8 cellular contexts compared by ENCODE assay signal in the genomic region with DNA sequence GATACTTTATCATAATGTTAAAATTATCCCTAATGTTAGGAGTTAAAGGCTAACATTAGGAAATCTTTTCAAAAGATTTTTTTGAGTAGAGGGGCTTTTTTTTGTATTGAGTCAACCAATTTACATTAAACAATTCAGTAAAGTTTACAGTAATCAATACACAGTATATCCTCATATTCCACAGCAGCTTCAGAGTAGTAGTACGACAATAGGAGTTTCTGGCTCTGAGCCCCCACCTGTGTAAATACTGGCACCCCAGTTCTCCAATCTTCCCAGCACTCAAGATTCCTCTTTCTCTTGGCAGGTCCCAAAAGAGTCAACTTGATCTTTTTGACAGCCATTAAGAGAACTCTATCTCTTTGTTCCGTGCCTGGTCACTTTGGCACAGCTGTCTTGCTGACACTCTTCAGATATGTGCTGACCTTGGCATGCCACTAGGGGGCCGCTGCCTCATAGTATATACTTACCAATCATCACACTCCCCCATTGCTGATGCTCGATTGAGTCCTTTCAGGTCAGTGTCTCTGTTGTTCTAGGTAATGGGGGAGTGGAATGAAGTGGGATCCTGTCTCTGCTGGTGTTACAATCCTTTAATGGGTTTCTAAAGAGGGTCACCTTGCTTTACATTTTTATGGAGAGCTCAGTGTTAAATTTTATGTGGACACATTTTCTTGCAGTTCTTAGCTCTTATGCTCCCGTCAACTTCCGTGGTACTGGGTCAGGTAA. TPM values are rescaled to one million over a fixed set of nuclear protein-coding genes. Genes with fewer than 3 reads are reported as not detected.
A peak's percentile ranks its signal among the peaks of the same experiment; 100 is the strongest.
DNase-seq lines count a peak whose midpoint lies in the region; ATAC-seq, FAIRE-seq and TF ChIP-seq lines count a peak whose summit lies in the region.

No MANE protein-coding gene starts in this region.

- ATAC-seq in psoas muscle: peak; percentile 94 to 99 (median 96)

- peaks cover 4% of the 10 kb centered on the region for H3K27me3 Mint-ChIP-seq in activated naive CD4-positive, alpha-beta T cell treated with anti-CD3 and anti-CD28 coated beads, Interleukin-2, amount 10 ng/mL, durations not matched to agents 7 days and 5 days

- H3K4me1 Mint-ChIP-seq in activated naive CD4-positive, alpha-beta T cell treated with anti-CD3 and anti-CD28 coated beads, Interleukin-2, amount 10 ng/mL, durations not matched to agents 7 days and 5 days: peaks cover 7% of the 10 kb centered on the region

- H3K4me3 Mint-ChIP-seq in activated naive CD4-positive, alpha-beta T cell treated with anti-CD3 and anti-CD28 coated beads, Interleukin-2, amount 10 ng/mL, durations not matched to agents 7 days and 5 days: no peak overlapping the region

- no peak overlapping the region for H3K27ac ChIP-seq in cardiac muscle cell
- no peak overlapping the region for H3K27ac ChIP-seq in psoas muscle

- peaks cover 9% of the 10 kb centered on the region for H3K4me1 ChIP-seq in cardiac muscle cell (ENCODE audit: low read depth)
- H3K4me1 ChIP-seq in psoas muscle: no peaks in the 10 kb centered on the region

- in situ Hi-C loops in SK-MEL-5 (cut with HindIII; ENCODE audit: low pct_unique_long_range_greater_than_20kb, low sequenced_read_pairs): no loop called here

- no peak for TF ChIP-seq POLR2A in H54 (IDR thresholded peaks at IDR 0.05; ENCODE audit: low read depth, low read length)

- no peak overlapping the region for H3K27ac Mint-ChIP-seq in activated naive CD4-positive, alpha-beta T cell treated with anti-CD3 and anti-CD28 coated beads, Interleukin-2, amount 10 ng/mL, durations not matched to agents 7 days and 5 days

- DNase-seq in GM06990 (ENCODE audit: extremely low read depth, insufficient read length) (peak; percentile 20), H4 (ENCODE audit: low spot score) (peak; percentile 49), LNCaP clone FGC (ENCODE audit: low read depth) (peak; percentile 63), SK-MEL-5 (ENCODE audit: low read depth, low spot score) (peak; percentile 76), cardiac muscle cell (ENCODE audit: low read depth in 1 of 2, low spot score in 1 of 2) (peak; percentile 74 to 81), psoas muscle (peak; percentile 70 to 85), H54 (ENCODE audit: insufficient read length, low spot score) (no peak)
- DNase-seq in activated naive CD4-positive, alpha-beta T cell treated with anti-CD3 and anti-CD28 coated beads, Interleukin-2, amount 10 ng/mL, durations not matched to agents 7 days and 5 days: peak; percentile 82

- no peaks in the 10 kb centered on the region for H3K9me3 Mint-ChIP-seq in activated naive CD4-positive, alpha-beta T cell treated with anti-CD3 and anti-CD28 coated beads, Interleukin-2, amount 10 ng/mL, durations not matched to agents 7 days and 5 days

- CTCF ChIA-PET in activated naive CD4-positive, alpha-beta T cell treated with anti-CD3 and anti-CD28 coated beads, Interleukin-2, amount 10 ng/mL, durations not matched to agents 7 days and 5 days (lab: Charles Lee): interaction anchor here (0.7 to 7.9 kb wide), 40 partner anchors 9 to 238 kb away, joined by 3 to 130 read pairs (median 4); a partner anchor contains a TSS

- no peaks in the 10 kb centered on the region for H3K27me3 ChIP-seq in GM06990 (replicated peaks; ENCODE audit: control insufficient read depth, insufficient read depth, low read length)
- H3K27me3 ChIP-seq in cardiac muscle cell: no peaks in the 10 kb centered on the region
- H3K27me3 ChIP-seq in psoas muscle (ENCODE audit: insufficient read depth in 3 of 3, low read length in 2 of 3): no peaks in the 10 kb centered on the region

- H3K9me3 ChIP-seq in cardiac muscle cell (ENCODE audit: low read depth) (no peaks in the 10 kb centered on the region), psoas muscle (no peaks in the 10 kb centered on the region)

- no peak overlapping the region for H3K4me3 ChIP-seq in GM06990 (replicated peaks; ENCODE audit: low read depth, low read length)
- H3K4me3 ChIP-seq in LNCaP clone FGC (ENCODE audit: low read depth, low read length): no peak overlapping the region
- H3K4me3 ChIP-seq in cardiac muscle cell: no peak overlapping the region
- H3K4me3 ChIP-seq in psoas muscle: no peak overlapping the region

- TF ChIP-seq CTCF in GM06990 (IDR thresholded peaks at IDR 0.05; ENCODE audit: insufficient read depth, low read length, poor library complexity, severe bottlenecking): peak; percentile 94
- peak; percentile 88 for TF ChIP-seq CTCF in LNCaP clone FGC (IDR thresholded peaks at IDR 0.05; ENCODE audit: control insufficient read depth, extremely low read depth, insufficient read depth)
- TF ChIP-seq CTCF in cardiac muscle cell (IDR thresholded peaks at IDR 0.05; ENCODE audit: low read depth, low read length): peak; percentile 93
- TF ChIP-seq CTCF in psoas muscle (IDR thresholded peaks at IDR 0.05): peak; percentile 80

- H3K36me3 ChIP-seq in GM06990 (ENCODE audit: control insufficient read depth, insufficient read depth, low read length) (no peaks in the 10 kb centered on the region), cardiac muscle cell (no peaks in the 10 kb centered on the region), psoas muscle (ENCODE audit: insufficient read depth in 1 of 2, low read depth in 1 of 2) (no peaks in the 10 kb centered on the region)

- H3K36me3 Mint-ChIP-seq in activated naive CD4-positive, alpha-beta T cell treated with anti-CD3 and anti-CD28 coated beads, Interleukin-2, amount 10 ng/mL, durations not matched to agents 7 days and 5 days: no peaks in the 10 kb centered on the region

- no peak for FAIRE-seq in H54 (lab: Jason Lieb, UNC)

- WGBS in psoas muscle, 3 donors: 25 to 44% (median 25%) methylated on average over 6 of the region's 6 CpGs

- intact Hi-C loops in psoas muscle (cut with DNase I): loop anchor here (2.0 to 5.0 kb wide), 4 partner anchors 57 to 108 kb away; a partner anchor contains a TSS

RNA-seq across cellular contexts. Expression of a gene that starts 19.5 kb away (rescaled TPM):
- total RNA-seq in H4 (2014; rRNA removed; shearing (Covaris generic)): 108 and 133 TPM in 2 replicates
- 105 and 112 TPM in 2 replicates for total RNA-seq in SK-MEL-5 (2014; rRNA removed; shearing (Covaris generic))
- 106 and 136 TPM in 2 replicates for polyA plus RNA-seq in SK-MEL-5 (2015; cell fraction: cytosol; rRNA removed)
- 34.5 and 51.1 TPM in 2 replicates for polyA plus RNA-seq in SK-MEL-5 (2015; cell fraction: nucleus; rRNA removed)
- 115 and 129 TPM in 2 replicates for total RNA-seq in cardiac muscle cell
- 140 and 182 TPM in 2 replicates for polyA plus RNA-seq in cardiac muscle cell
- 100 to 1,000 TPM; 147 to 182 (median 159) TPM for total RNA-seq in psoas muscle
- 100 to 1,000 TPM in 1 of 3 donors, 10 to 100 TPM in 2; 82.1 to 122 (median 98.6) TPM for polyA plus RNA-seq in psoas muscle
